8 cellular contexts compared by ENCODE assay signal in genomic region chr10:125048101-125048864, GRCh38.
DNase-seq lines count a peak whose midpoint lies in the region; ATAC-seq and TF ChIP-seq lines count a peak whose summit lies in the region.

No MANE protein-coding gene starts in this region.

- no peak overlapping the region for H3K4me3 ChIP-seq in GM12875 (ENCODE audit: low read depth, low read length)

- DNase-seq in NCI-H2081 treated with DMSO at 0.1 percent for 48 hours (lab: John Stamatoyannopoulos, UW) (peak; percentile 30), WTC11 (ENCODE audit: low spot score) (peak; percentile 95), left kidney (ENCODE audit: low read depth, low spot score) (peak; percentile 94)
- peak; percentile 9 for DNase-seq in central memory CD4-positive, alpha-beta T cell
- DNase-seq in stimulated activated CD4-positive, alpha-beta T cell treated with anti-CD3 and anti-CD28 coated beads, Interleukin-4, amount 100 ng/mL, for 24 hours, result peak; percentile 70

- H3K27ac Mint-ChIP-seq in WTC11, result peak overlapping the region; percentile 94

- CTCF ChIA-PET in WTC11 (lab: Charles Lee), result interaction anchor here (0.5 to 2.3 kb wide), 60 partner anchors 9 to 474 kb away, joined by 3 to 74 read pairs (median 5); no protein-coding TSS in a partner anchor

- no peak overlapping the region for H3K27ac ChIP-seq in 22Rv1

- TF ChIP-seq CTCF in 22Rv1 (IDR thresholded peaks at IDR 0.05) (peak; percentile 96), GM12875 (IDR thresholded peaks at IDR 0.05; ENCODE audit: borderline replicate concordance, insufficient read depth, low read depth, low read length) (peak; percentile 95), WTC11 (IDR thresholded peaks at IDR 0.05) (peak; percentile 86)

- peak; percentile 93 for ATAC-seq in HG02852 (IDR thresholded peaks at IDR 0.05; ENCODE audit: unreplicated experiment)
- ATAC-seq in WTC11, result peak; percentile 88

- H3K9me3 Mint-ChIP-seq in WTC11, result no peaks in the 10 kb centered on the region

- POLR2A ChIA-PET in WTC11 (lab: Charles Lee), result interaction anchor here (0.6 to 0.8 kb wide), 4 partner anchors 9 to 112 kb away, joined by 3 to 6 read pairs (median 4); no protein-coding TSS in a partner anchor

- peaks cover 93% of the 10 kb centered on the region for H3K4me1 Mint-ChIP-seq in WTC11

- no peaks in the 10 kb centered on the region for H3K27me3 Mint-ChIP-seq in WTC11 (ENCODE audit: low read depth)

- H3K36me3 Mint-ChIP-seq in WTC11, result peaks cover 6% of the 10 kb centered on the region; the same call in 1 of the 2 replicates

- peak overlapping the region; percentile 3; the same call in 1 of the 2 replicates for H3K4me3 Mint-ChIP-seq in WTC11

TF ChIP-seq in WTC11, 78 proteins besides CTCF, POLR2A, EP300 and RAD21:
- TF ChIP-seq ATF3 (CRISPR knock-in tag; conservative IDR thresholded peaks at IDR 0.05) (no peak), USF2 (CRISPR knock-in tag; IDR thresholded peaks at IDR 0.05) (peak; percentile 53; the same call in 1 of the 2 replicates), TEAD4 (CRISPR knock-in tag; IDR thresholded peaks at IDR 0.05) (no peak), CREM (CRISPR knock-in tag; IDR thresholded peaks at IDR 0.05) (no peak), AFF4 (CRISPR knock-in tag; IDR thresholded peaks at IDR 0.05; ENCODE audit: borderline replicate concordance) (no peak), MYBL2 (CRISPR knock-in tag; IDR thresholded peaks at IDR 0.05) (no peak), USF1 (CRISPR knock-in tag; IDR thresholded peaks at IDR 0.05) (peak; percentile 26; the same call in 1 of the 2 replicates)
- TF ChIP-seq, protein P1, sequence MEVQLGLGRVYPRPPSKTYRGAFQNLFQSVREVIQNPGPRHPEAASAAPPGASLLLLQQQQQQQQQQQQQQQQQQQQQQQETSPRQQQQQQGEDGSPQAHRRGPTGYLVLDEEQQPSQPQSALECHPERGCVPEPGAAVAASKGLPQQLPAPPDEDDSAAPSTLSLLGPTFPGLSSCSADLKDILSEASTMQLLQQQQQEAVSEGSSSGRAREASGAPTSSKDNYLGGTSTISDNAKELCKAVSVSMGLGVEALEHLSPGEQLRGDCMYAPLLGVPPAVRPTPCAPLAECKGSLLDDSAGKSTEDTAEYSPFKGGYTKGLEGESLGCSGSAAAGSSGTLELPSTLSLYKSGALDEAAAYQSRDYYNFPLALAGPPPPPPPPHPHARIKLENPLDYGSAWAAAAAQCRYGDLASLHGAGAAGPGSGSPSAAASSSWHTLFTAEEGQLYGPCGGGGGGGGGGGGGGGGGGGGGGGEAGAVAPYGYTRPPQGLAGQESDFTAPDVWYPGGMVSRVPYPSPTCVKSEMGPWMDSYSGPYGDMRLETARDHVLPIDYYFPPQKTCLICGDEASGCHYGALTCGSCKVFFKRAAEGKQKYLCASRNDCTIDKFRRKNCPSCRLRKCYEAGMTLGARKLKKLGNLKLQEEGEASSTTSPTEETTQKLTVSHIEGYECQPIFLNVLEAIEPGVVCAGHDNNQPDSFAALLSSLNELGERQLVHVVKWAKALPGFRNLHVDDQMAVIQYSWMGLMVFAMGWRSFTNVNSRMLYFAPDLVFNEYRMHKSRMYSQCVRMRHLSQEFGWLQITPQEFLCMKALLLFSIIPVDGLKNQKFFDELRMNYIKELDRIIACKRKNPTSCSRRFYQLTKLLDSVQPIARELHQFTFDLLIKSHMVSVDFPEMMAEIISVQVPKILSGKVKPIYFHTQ (CRISPR knock-in tag; IDR thresholded peaks at IDR 0.05), result 0 out of 2 replicates have a peak, but pooled peaks have one; percentile 24
TF ChIP-seq in WTC11: peak in this region for 3.

Comparison
In these comparisons a context has a peak if more than half of its experiments do, and no peak if none do; other contexts are left out.
1. DNase-seq: peak in every context shown above with its lines; median percentile 95 in WTC11; 94 in left kidney; 70 in stimulated activated CD4-positive, alpha-beta T cell treated with anti-CD3 and anti-CD28 coated beads, Interleukin-4, amount 100 ng/mL, for 24 hours; 30 in NCI-H2081 treated with DMSO at 0.1 percent for 48 hours; 9 in central memory CD4-positive, alpha-beta T cell.